In genomic region chr6:163335671-163336545, GRCh38 we compare ENCODE assay signal across 13 cellular contexts.
DNase-seq lines count a peak whose midpoint lies in the region; ATAC-seq and TF ChIP-seq lines count a peak whose summit lies in the region.
"Had no signal": no experiment of that assay in that cellular context is flagged by ENCODE, and none has a peak within 500 bp of the region (broad histone marks: within the 10 kb centered on the region; RNA-seq: fewer than 3 reads in every experiment).

No MANE protein-coding gene starts in this region.

- peaks cover 83% of the 10 kb centered on the region for H3K4me1 Mint-ChIP-seq in neural crest cell
- H3K4me1 Mint-ChIP-seq in activated T-cell treated with anti-CD3 and anti-CD28 coated beads, Interleukin-2, amount 50 U/mL, for 4 hours (ENCODE audit: low read depth): no peaks in the 10 kb centered on the region
- no peaks in the 10 kb centered on the region for H3K4me1 Mint-ChIP-seq in activated CD4-positive, alpha-beta T cell treated with anti-CD3 and anti-CD28 coated beads, Interleukin-2, amount 10 ng/mL, durations not matched to agents 24 days and 14 days
- H3K4me1 Mint-ChIP-seq: activated CD4-positive, alpha-beta T cell treated with anti-CD3 and anti-CD28 coated beads for 36 hours had no signal

- no peaks in the 10 kb centered on the region for H3K36me3 Mint-ChIP-seq in neural crest cell (ENCODE audit: low read depth)
- H3K36me3 Mint-ChIP-seq in activated T-cell treated with anti-CD3 and anti-CD28 coated beads, Interleukin-2, amount 50 U/mL, for 4 hours (ENCODE audit: insufficient read depth): no peaks in the 10 kb centered on the region
- no peaks in the 10 kb centered on the region for H3K36me3 Mint-ChIP-seq in activated CD4-positive, alpha-beta T cell treated with anti-CD3 and anti-CD28 coated beads, Interleukin-2, amount 10 ng/mL, durations not matched to agents 24 days and 14 days (ENCODE audit: low read depth)

- in situ Hi-C loops in brain microvascular endothelial cell (cut with HindIII; ENCODE audit: low pct_ligation_motif_present, low sequenced_read_pairs): no loop called here

- peak overlapping the region; percentile 97 for H3K27ac Mint-ChIP-seq in neural crest cell (ENCODE audit: unreplicated experiment)
- H3K27ac Mint-ChIP-seq in activated CD4-positive, alpha-beta T cell treated with anti-CD3 and anti-CD28 coated beads, Interleukin-2, amount 10 ng/mL, durations not matched to agents 24 days and 14 days: no peak overlapping the region
- H3K27ac Mint-ChIP-seq: activated CD4-positive, alpha-beta T cell treated with anti-CD3 and anti-CD28 coated beads for 36 hours had no signal

- DNase-seq in brain microvascular endothelial cell (peak; percentile 84), left ventricle myocardium inferior (peak; percentile 88), neural crest cell (ENCODE audit: low read depth, low spot score) (no peak), upper lobe of right lung (no peak), SKM-1 treated with dmso at 0.1 percent for 144 hours (lab: John Stamatoyannopoulos, UW; ENCODE audit: unreplicated experiment) (no peak)
- no peak for DNase-seq in activated T-cell treated with anti-CD3 and anti-CD28 coated beads, Interleukin-2, amount 50 U/mL, for 4 hours
- DNase-seq in activated CD4-positive, alpha-beta T cell treated with anti-CD3 and anti-CD28 coated beads, Interleukin-2, amount 10 ng/mL, durations not matched to agents 24 days and 14 days: no peak
- DNase-seq: activated CD4-positive, alpha-beta T cell treated with anti-CD3 and anti-CD28 coated beads for 36 hours; activated naive CD4-positive, alpha-beta T cell treated with Interleukin-2 at 50 U/mL for 16 hours; Calu3 had no signal

- peak overlapping the region; percentile 79 for H3K4me3 Mint-ChIP-seq in neural crest cell
- no peak overlapping the region for H3K4me3 Mint-ChIP-seq in activated T-cell treated with anti-CD3 and anti-CD28 coated beads, Interleukin-2, amount 50 U/mL, for 4 hours
- H3K4me3 Mint-ChIP-seq in activated CD4-positive, alpha-beta T cell treated with anti-CD3 and anti-CD28 coated beads, Interleukin-2, amount 10 ng/mL, durations not matched to agents 24 days and 14 days: no peak overlapping the region
- H3K4me3 Mint-ChIP-seq: activated CD4-positive, alpha-beta T cell treated with anti-CD3 and anti-CD28 coated beads for 36 hours had no signal

- TF ChIP-seq CTCF in brain microvascular endothelial cell (IDR thresholded peaks at IDR 0.05; ENCODE audit: low read depth, low read length, missing control alignments): no peak
- TF ChIP-seq CTCF in left ventricle myocardium inferior (IDR thresholded peaks at IDR 0.05; ENCODE audit: borderline replicate concordance): no peak
- TF ChIP-seq CTCF in neural crest cell (conservative IDR thresholded peaks at IDR 0.05): no peak
- no peak for TF ChIP-seq CTCF in upper lobe of right lung (IDR thresholded peaks at IDR 0.05)

- H3K4me1 ChIP-seq in left ventricle myocardium inferior: peaks cover 76% of the 10 kb centered on the region
- H3K4me1 ChIP-seq in upper lobe of right lung: peaks cover 24% of the 10 kb centered on the region

- H3K27me3 ChIP-seq in brain microvascular endothelial cell (replicated peaks) (no peaks in the 10 kb centered on the region), left ventricle myocardium inferior (ENCODE audit: low read depth) (no peaks in the 10 kb centered on the region), upper lobe of right lung (no peaks in the 10 kb centered on the region)
- H3K27me3 ChIP-seq: SJSA1 had no signal

- no peaks in the 10 kb centered on the region for H3K9me3 Mint-ChIP-seq in neural crest cell
- no peaks in the 10 kb centered on the region for H3K9me3 Mint-ChIP-seq in activated T-cell treated with anti-CD3 and anti-CD28 coated beads, Interleukin-2, amount 50 U/mL, for 4 hours
- H3K9me3 Mint-ChIP-seq in activated CD4-positive, alpha-beta T cell treated with anti-CD3 and anti-CD28 coated beads, Interleukin-2, amount 10 ng/mL, durations not matched to agents 24 days and 14 days: no peaks in the 10 kb centered on the region

- intact Hi-C loops in left ventricle myocardium inferior (cut with micrococcal nuclease): no loop called here
- intact Hi-C loops in upper lobe of right lung (cut with DNase I): no loop called here
- intact Hi-C loops in activated CD4-positive, alpha-beta T cell treated with anti-CD3 and anti-CD28 coated beads, Interleukin-2, amount 10 ng/mL, durations not matched to agents 24 days and 14 days (cut with micrococcal nuclease): no loop called here

- ATAC-seq in upper lobe of right lung (peak; percentile 41), GM18907 (IDR thresholded peaks at IDR 0.05; ENCODE audit: unreplicated experiment) (no peak)
- no peak for ATAC-seq in activated T-cell treated with anti-CD3 and anti-CD28 coated beads, Interleukin-2, amount 50 U/mL, for 4 hours
- ATAC-seq: activated CD4-positive, alpha-beta T cell treated with anti-CD3 and anti-CD28 coated beads for 36 hours; GM12878 had no signal

- H3K27me3 Mint-ChIP-seq in neural crest cell (ENCODE audit: low read depth): no peaks in the 10 kb centered on the region
- peaks cover 32% of the 10 kb centered on the region for H3K27me3 Mint-ChIP-seq in activated T-cell treated with anti-CD3 and anti-CD28 coated beads, Interleukin-2, amount 50 U/mL, for 4 hours (ENCODE audit: low read depth)
- H3K27me3 Mint-ChIP-seq in activated CD4-positive, alpha-beta T cell treated with anti-CD3 and anti-CD28 coated beads, Interleukin-2, amount 10 ng/mL, durations not matched to agents 24 days and 14 days: peaks cover 3% of the 10 kb centered on the region

- H3K36me3 ChIP-seq in brain microvascular endothelial cell (replicated peaks): no peaks in the 10 kb centered on the region
- H3K36me3 ChIP-seq in left ventricle myocardium inferior: no peaks in the 10 kb centered on the region
- no peaks in the 10 kb centered on the region for H3K36me3 ChIP-seq in upper lobe of right lung
- H3K36me3 ChIP-seq: SJSA1 had no signal

- H3K4me3 ChIP-seq in brain microvascular endothelial cell (ENCODE audit: low read depth, low read length) (no peak overlapping the region), left ventricle myocardium inferior (peak overlapping the region; percentile 26), upper lobe of right lung (no peak overlapping the region)
- H3K4me3 ChIP-seq: GM12878, SJSA1 had no signal

- H3K27ac ChIP-seq in brain microvascular endothelial cell (peak overlapping the region; percentile 46), left ventricle myocardium inferior (replicated peaks) (peak overlapping the region; percentile 94), upper lobe of right lung (peak overlapping the region; percentile 62)
- H3K27ac ChIP-seq: SJSA1 had no signal

- H3K9me3 ChIP-seq in left ventricle myocardium inferior (replicated peaks): no peaks in the 10 kb centered on the region
- H3K9me3 ChIP-seq in upper lobe of right lung: no peaks in the 10 kb centered on the region
- H3K9me3 ChIP-seq: SJSA1 had no signal

Comparison
In these comparisons a context has a peak if more than half of its experiments do, and no peak if none do; other contexts are left out.
1. DNase-seq: peak in brain microvascular endothelial cell (single experiment) and left ventricle myocardium inferior (single experiment); none in neural crest cell (single experiment), upper lobe of right lung (single experiment), activated T-cell treated with anti-CD3 and anti-CD28 coated beads, Interleukin-2, amount 50 U/mL, for 4 hours (single experiment), SKM-1 treated with dmso at 0.1 percent for 144 hours (single experiment) and activated CD4-positive, alpha-beta T cell treated with anti-CD3 and anti-CD28 coated beads, Interleukin-2, amount 10 ng/mL, durations not matched to agents 24 days and 14 days (single experiment).
2. Peak in every context shown above with its lines, with median percentiles within 50 percentile points of each other: H3K27ac ChIP-seq.